11 cellular contexts compared by ENCODE assay signal in genomic region chr3:196774191-196774820, GRCh38. TPM values are rescaled to one million over a fixed set of nuclear protein-coding genes. Genes with fewer than 3 reads are reported as not detected.
A peak's percentile ranks its signal among the peaks of the same experiment; 100 is the strongest.
DNase-seq lines count a peak whose midpoint lies in the region; ATAC-seq and TF ChIP-seq lines count a peak whose summit lies in the region.
"Had no signal": no experiment of that assay in that cellular context is flagged by ENCODE, and none has a peak within 500 bp of the region (broad histone marks: within the 10 kb centered on the region; RNA-seq: fewer than 3 reads in every experiment).

No MANE protein-coding gene starts in this region.

- POLR2A ChIA-PET in A673 (lab: Charles Lee; ENCODE audit: low non-redundant PET): no interaction called here

- H3K36me3 ChIP-seq in A673 (ENCODE audit: insufficient read depth, low read length, poor library complexity, severe bottlenecking): peaks cover under 1% of the 10 kb centered on the region
- H3K36me3 ChIP-seq in adrenal gland (replicated peaks in 1 of 2): no peaks in the 10 kb centered on the region

- intact Hi-C loops in A673 (cut with micrococcal nuclease; ENCODE audit: unreplicated experiment) (no loop called here), adrenal gland (cut with DNase I) (no loop called here)

- no peak for TF ChIP-seq POLR2A in adrenal gland (IDR thresholded peaks at IDR 0.05)

- H3K4me1 ChIP-seq in A673 (ENCODE audit: insufficient read depth, low read length, poor library complexity, severe bottlenecking): peaks cover 50% of the 10 kb centered on the region
- H3K4me1 ChIP-seq in adrenal gland (replicated peaks in 1 of 2): peaks cover 22 to 27% of the 10 kb centered on the region in 2 donors

- H3K27me3 ChIP-seq in A673 (replicated peaks; ENCODE audit: insufficient read depth, low read depth, low read length, poor library complexity) (no peaks in the 10 kb centered on the region), adrenal gland (no peaks in the 10 kb centered on the region)

- no TSS peak for BruUV-seq in A673 (replicated peaks; lab: Mats Ljungman, UMichigan)

- TF ChIP-seq CTCF in A673 (conservative IDR thresholded peaks at IDR 0.05; ENCODE audit: low read depth, low read length) (no peak), HFF-Myc (IDR thresholded peaks at IDR 0.05; ENCODE audit: low read depth, low read length, missing control alignments) (no peak), adrenal gland (IDR thresholded peaks at IDR 0.05) (no peak)

- CTCF ChIA-PET in A673 (lab: Charles Lee): interaction anchor here (1.1 kb wide), 1 partner anchor 165 kb away, joined by 3 read pairs; no protein-coding TSS in a partner anchor

- H3K9me3 ChIP-seq in A673 (ENCODE audit: low read depth, low read length, poor library complexity, severe bottlenecking) (peaks cover 7% of the 10 kb centered on the region), adrenal gland (replicated peaks in 1 of 3) (no peaks in the 10 kb centered on the region)

- H3K4me3 ChIP-seq in A673 (ENCODE audit: low read depth, low read length, poor library complexity, severe bottlenecking): no peak overlapping the region
- no peak overlapping the region for H3K4me3 ChIP-seq in HFF-Myc (replicated peaks; ENCODE audit: low read depth, low read length)
- no peak overlapping the region for H3K4me3 ChIP-seq in adrenal gland

- H3K27ac ChIP-seq in A673 (ENCODE audit: low read depth, low read length, poor library complexity, severe bottlenecking) (peak overlapping the region; percentile 92), adrenal gland (peak overlapping the region in 4 of 5 donors; percentile 17 to 63 (median 42))
- H3K27ac ChIP-seq: C4-2B had no signal

- 35 to 43% (median 40%) methylated on average over 5 of the region's 5 CpGs for WGBS in adrenal gland, 4 donors

- peak; percentile 95 for ATAC-seq in left lobe of liver

- DNase-seq in A673 (ENCODE audit: low spot score): peak; percentile 91
- peak; percentile 10 for DNase-seq in HFF-Myc (ENCODE audit: extremely low read depth, low read depth)
- peak in 2 of 7 donors; percentile 24 to 39 for DNase-seq in adrenal gland
- DNase-seq in left lobe of liver (ENCODE audit: low spot score): peak; percentile 69
- DNase-seq in SIG-M5 (lab: John Stamatoyannopoulos, UW): no peak
- DNase-seq in SKM-1 (lab: John Stamatoyannopoulos, UW; ENCODE audit: unreplicated experiment): no peak
- DNase-seq in glomerular visceral epithelial cell (ENCODE audit: extremely low spot score): no peak
- DNase-seq in NCI-H1694 treated with DMSO at 0.1 percent for 48 hours (lab: John Stamatoyannopoulos, UW): no peak
- DNase-seq: activated gamma-delta T cell treated with Interleukin-2 at 50 U/mL for 16 hours, occipital lobe had no signal

RNA-seq across cellular contexts. Expression of gene PAK2, which starts 34.6 kb away (rescaled TPM):
- total RNA-seq in A673 (2021): 93.2 and 102 TPM in 2 replicates
- total RNA-seq in adrenal gland: 10 to 100 TPM; 22.1 to 62.0 (median 53.5) TPM
- polyA plus RNA-seq in adrenal gland: 10 to 100 TPM; 15.3 to 43.5 (median 16.3) TPM
- 37.4 TPM for total RNA-seq in left lobe of liver

Comparison
In these comparisons a context has a peak if more than half of its experiments do, and no peak if none do; other contexts are left out.
1. DNase-seq: peak in A673 (single experiment), HFF-Myc (single experiment) and left lobe of liver (single experiment); none in SIG-M5 (single experiment), SKM-1 (single experiment), glomerular visceral epithelial cell (single experiment) and NCI-H1694 treated with DMSO at 0.1 percent for 48 hours (single experiment).